In genomic region chr1:57704231-57704630, GRCh38 we compare ENCODE assay signal across 5 cellular contexts.
"Had no signal": no experiment of that assay in that cellular context is flagged by ENCODE, and none has a peak within 500 bp of the region (broad histone marks: within the 10 kb centered on the region; RNA-seq: fewer than 3 reads in every experiment).

No MANE protein-coding gene starts in this region.

- H3K27ac ChIP-seq: HL-60 had no signal

- H3K4me3 ChIP-seq: K562 had no signal

- DNase-seq: IMR-90, KBM-7, KG1 had no signal
